23 cellular contexts compared by ENCODE assay signal in the genomic region with DNA sequence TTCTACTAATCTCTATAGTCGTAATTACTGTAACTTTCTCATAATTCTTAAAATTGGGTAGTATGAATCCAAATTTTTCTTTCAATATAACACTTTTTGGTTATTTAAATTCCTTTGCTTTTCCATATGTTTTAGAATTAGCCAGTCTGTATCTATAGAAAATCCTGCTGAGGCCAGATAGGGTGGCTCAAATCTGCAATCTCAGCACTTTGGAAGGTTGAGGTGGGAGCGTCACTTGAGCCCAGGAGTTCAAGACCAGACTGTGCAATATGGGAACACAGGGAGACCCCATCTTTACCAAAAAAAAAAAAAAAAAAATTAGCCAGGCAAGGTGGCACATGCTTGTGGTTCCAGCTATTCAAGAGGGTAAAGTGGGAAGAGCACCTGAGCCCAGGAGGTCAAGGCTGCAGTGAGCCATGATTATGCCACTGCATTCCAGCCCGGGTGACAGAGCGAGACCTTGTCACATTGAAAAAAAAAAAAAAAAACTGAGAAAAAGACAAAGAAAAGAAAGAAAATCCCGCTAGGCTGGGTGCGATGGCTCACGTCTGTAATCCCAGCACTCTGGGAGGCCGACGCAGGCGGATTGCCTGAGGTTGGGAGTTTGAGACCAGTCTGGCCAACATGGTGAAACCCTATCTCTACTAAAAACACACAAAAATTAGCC. TPM values are rescaled to one million over a fixed set of nuclear protein-coding genes. Genes with fewer than 3 reads are reported as not detected.
"Had no signal": no experiment of that assay in that cellular context is flagged by ENCODE, and none has a peak within 500 bp of the region (broad histone marks: within the 10 kb centered on the region; RNA-seq: fewer than 3 reads in every experiment).

No MANE protein-coding gene starts in this region.

- H3K27ac ChIP-seq: dorsolateral prefrontal cortex, epithelial cell of prostate, esophagus muscularis mucosa, gastrocnemius medialis, heart right ventricle, sigmoid colon, skin epidermis, stomach, thoracic aorta, transverse colon had no signal

- H3K27me3 Mint-ChIP-seq: naive thymus-derived CD8-positive, alpha-beta T cell had no signal

- H3K4me3 Mint-ChIP-seq: naive thymus-derived CD8-positive, alpha-beta T cell had no signal

- H3K9me3 Mint-ChIP-seq: naive thymus-derived CD8-positive, alpha-beta T cell had no signal

- H3K27me3 ChIP-seq: dorsolateral prefrontal cortex, esophagus muscularis mucosa, gastrocnemius medialis, heart right ventricle, sigmoid colon, stomach, transverse colon had no signal

- H3K4me3 ChIP-seq: dorsolateral prefrontal cortex, esophagus muscularis mucosa, gastrocnemius medialis, heart right ventricle, mucosa of descending colon, sigmoid colon, skin epidermis, stomach, thoracic aorta, transverse colon had no signal

- DNase-seq: cortex of kidney; dorsolateral prefrontal cortex; effector CD8-positive, alpha-beta T cell; gastrocnemius medialis; heart right ventricle; hypothalamus; kidney glomerular epithelial cell; mucosa of descending colon; naive thymus-derived CD8-positive, alpha-beta T cell; posterior cingulate gyrus; sigmoid colon; stimulated activated CD4-positive, alpha-beta T cell treated with anti-CD3 and anti-CD28 coated beads, Interleukin-2, amount 100 ng/mL, for 24 hours; stimulated activated CD4-positive, alpha-beta T cell treated with anti-CD3 and anti-CD28 coated beads, Interleukin-4, amount 100 ng/mL, for 4 hours; stimulated activated naive CD4-positive, alpha-beta T cell; stomach; substantia nigra; transverse colon had no signal

- H3K9me3 ChIP-seq: esophagus muscularis mucosa, gastrocnemius medialis, heart right ventricle, mucosa of descending colon, sigmoid colon, stomach, thoracic aorta, transverse colon had no signal

- ATAC-seq: gastrocnemius medialis; heart right ventricle; mucosa of descending colon; naive thymus-derived CD8-positive, alpha-beta T cell had no signal

- H3K4me1 ChIP-seq: gastrocnemius medialis, sigmoid colon had no signal

RNA-seq across cellular contexts. Expression of gene TMED6, which starts 24.9 kb away (rescaled TPM):
- total RNA-seq: esophagus muscularis mucosa, fibroblast of villous mesenchyme, sigmoid colon had no signal
- polyA plus RNA-seq: neural cell had no signal
